Comparison of ENCODE assay signal across 31 cellular contexts in the genomic region with DNA sequence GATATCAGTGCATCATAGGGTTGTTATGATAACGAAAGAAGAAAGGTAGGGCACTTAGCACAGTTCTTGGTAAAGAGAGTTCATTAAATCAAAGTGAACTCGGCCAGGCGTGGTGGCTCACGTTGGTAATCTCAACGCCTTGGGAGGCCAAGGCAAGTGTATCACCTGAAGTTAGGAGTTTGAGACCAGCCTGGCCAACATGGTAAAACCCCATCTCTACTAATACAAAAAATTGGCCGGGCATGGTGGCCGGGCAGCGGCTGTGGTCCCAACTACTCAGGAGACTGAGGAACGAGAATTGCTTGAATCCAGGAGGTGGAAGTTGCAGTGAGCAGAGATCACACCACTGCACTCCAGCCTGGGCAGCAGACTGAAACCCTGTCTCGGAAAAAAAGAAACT. TPM values are rescaled to one million over a fixed set of nuclear protein-coding genes. Genes with fewer than 3 reads are reported as not detected.
DNase-seq lines count a peak whose midpoint lies in the region; ATAC-seq and TF ChIP-seq lines count a peak whose summit lies in the region.
"Had no signal": no experiment of that assay in that cellular context is flagged by ENCODE, and none has a peak within 500 bp of the region (broad histone marks: within the 10 kb centered on the region; RNA-seq: fewer than 3 reads in every experiment).

No MANE protein-coding gene starts in this region.

- peaks cover 42% of the 10 kb centered on the region for H3K36me3 Mint-ChIP-seq in activated CD4-positive, alpha-beta memory T cell treated with anti-CD3 and anti-CD28 coated beads for 36 hours
- H3K36me3 Mint-ChIP-seq in activated CD4-positive, alpha-beta memory T cell treated with anti-CD3 and anti-CD28 coated beads, Interleukin-2, amount 10 ng/mL, durations not matched to agents 7 days and 5 days (ENCODE audit: low read depth) = peaks cover 74% of the 10 kb centered on the region
- H3K36me3 Mint-ChIP-seq in GM23338 (ENCODE audit: low read depth) (peaks cover 79% of the 10 kb centered on the region), osteocyte (ENCODE audit: unreplicated experiment) (peaks cover 17% of the 10 kb centered on the region)
- peaks cover 60% of the 10 kb centered on the region for H3K36me3 Mint-ChIP-seq in central memory CD8-positive, alpha-beta T cell (ENCODE audit: insufficient read depth)

- no peak overlapping the region for H3K4me3 Mint-ChIP-seq in activated CD4-positive, alpha-beta memory T cell treated with anti-CD3 and anti-CD28 coated beads for 36 hours
- H3K4me3 Mint-ChIP-seq in activated CD4-positive, alpha-beta memory T cell treated with anti-CD3 and anti-CD28 coated beads, Interleukin-2, amount 10 ng/mL, durations not matched to agents 7 days and 5 days = no peak overlapping the region
- no peak overlapping the region for H3K4me3 Mint-ChIP-seq in GM23338
- H3K4me3 Mint-ChIP-seq in central memory CD8-positive, alpha-beta T cell = peak overlapping the region; percentile 18
- no peak overlapping the region for H3K4me3 Mint-ChIP-seq in osteocyte (ENCODE audit: unreplicated experiment)

- no peak overlapping the region for H3K4me2 ChIP-seq in GM23338
- H3K4me2 ChIP-seq: A549 had no signal

- peak overlapping the region; percentile 38 for H3K27ac Mint-ChIP-seq in activated CD4-positive, alpha-beta memory T cell treated with anti-CD3 and anti-CD28 coated beads for 36 hours
- H3K27ac Mint-ChIP-seq in activated CD4-positive, alpha-beta memory T cell treated with anti-CD3 and anti-CD28 coated beads, Interleukin-2, amount 10 ng/mL, durations not matched to agents 7 days and 5 days = no peak overlapping the region
- H3K27ac Mint-ChIP-seq in GM23338 = no peak overlapping the region; the same call in 1 of the 2 replicates
- H3K27ac Mint-ChIP-seq in central memory CD8-positive, alpha-beta T cell (ENCODE audit: low read depth) = peak overlapping the region; percentile 51
- H3K27ac Mint-ChIP-seq in osteocyte (ENCODE audit: unreplicated experiment) = no peak overlapping the region

- H3K9me3 ChIP-seq in left lung = no peaks in the 10 kb centered on the region
- H3K9me3 ChIP-seq: A549, adrenal gland, body of pancreas, esophagus muscularis mucosa, Peyer's patch had no signal

- H4K20me1 ChIP-seq in GM23338 (replicated peaks; ENCODE audit: insufficient read depth) = peaks cover 84% of the 10 kb centered on the region

- no peaks in the 10 kb centered on the region for H3K9me2 ChIP-seq in GM23338 (ENCODE audit: insufficient read depth)

- peaks cover 51% of the 10 kb centered on the region for H3K4me1 Mint-ChIP-seq in activated CD4-positive, alpha-beta memory T cell treated with anti-CD3 and anti-CD28 coated beads for 36 hours (ENCODE audit: low read depth)
- peaks cover 46% of the 10 kb centered on the region for H3K4me1 Mint-ChIP-seq in activated CD4-positive, alpha-beta memory T cell treated with anti-CD3 and anti-CD28 coated beads, Interleukin-2, amount 10 ng/mL, durations not matched to agents 7 days and 5 days
- peaks cover 4% of the 10 kb centered on the region for H3K4me1 Mint-ChIP-seq in GM23338
- peaks cover 59% of the 10 kb centered on the region for H3K4me1 Mint-ChIP-seq in central memory CD8-positive, alpha-beta T cell
- peaks cover 8% of the 10 kb centered on the region for H3K4me1 Mint-ChIP-seq in osteocyte (ENCODE audit: unreplicated experiment)

- ATAC-seq in GM23338 (no peak), left lung (no peak)
- no peak for ATAC-seq in central memory CD8-positive, alpha-beta T cell (replicated peaks; ENCODE audit: extremely low read depth, poor library complexity, severe bottlenecking)
- ATAC-seq: A549, body of pancreas had no signal

- H3K27me3 ChIP-seq in GM23338 (ENCODE audit: insufficient read depth) = no peaks in the 10 kb centered on the region
- H3K27me3 ChIP-seq in left lung = no peaks in the 10 kb centered on the region
- H3K27me3 ChIP-seq: adrenal gland, body of pancreas, esophagus muscularis mucosa, Peyer's patch had no signal

- no peaks in the 10 kb centered on the region for H3K9me3 Mint-ChIP-seq in activated CD4-positive, alpha-beta memory T cell treated with anti-CD3 and anti-CD28 coated beads for 36 hours
- no peaks in the 10 kb centered on the region for H3K9me3 Mint-ChIP-seq in activated CD4-positive, alpha-beta memory T cell treated with anti-CD3 and anti-CD28 coated beads, Interleukin-2, amount 10 ng/mL, durations not matched to agents 7 days and 5 days
- H3K9me3 Mint-ChIP-seq in GM23338 (no peaks in the 10 kb centered on the region), osteocyte (ENCODE audit: unreplicated experiment) (no peaks in the 10 kb centered on the region)
- H3K9me3 Mint-ChIP-seq in central memory CD8-positive, alpha-beta T cell = no peaks in the 10 kb centered on the region
- H3K9me3 Mint-ChIP-seq: CD4-positive, alpha-beta memory T cell had no signal

- POLR2A ChIA-PET in activated CD4-positive, alpha-beta memory T cell treated with anti-CD3 and anti-CD28 coated beads for 36 hours (lab: Charles Lee) = no interaction called here
- POLR2A ChIA-PET in activated CD4-positive, alpha-beta memory T cell treated with anti-CD3 and anti-CD28 coated beads, Interleukin-2, amount 10 ng/mL, durations not matched to agents 7 days and 5 days (lab: Charles Lee) = no interaction called here

- no peaks in the 10 kb centered on the region for H3F3A ChIP-seq in GM23338 (replicated peaks; ENCODE audit: low read depth)

- CTCF ChIA-PET in activated CD4-positive, alpha-beta memory T cell treated with anti-CD3 and anti-CD28 coated beads for 36 hours (lab: Charles Lee) = no interaction called here
- CTCF ChIA-PET in activated CD4-positive, alpha-beta memory T cell treated with anti-CD3 and anti-CD28 coated beads, Interleukin-2, amount 10 ng/mL, durations not matched to agents 7 days and 5 days (lab: Charles Lee) = no interaction called here

- no peaks in the 10 kb centered on the region for H3K4me1 ChIP-seq in GM23338 (ENCODE audit: insufficient read depth)
- peaks cover 0 to 33% of the 10 kb centered on the region in 2 donors for H3K4me1 ChIP-seq in left lung
- H3K4me1 ChIP-seq: A549, body of pancreas had no signal

- H2AFZ ChIP-seq in GM23338 = no peak overlapping the region

- no peak overlapping the region for H3K4me3 ChIP-seq in GM23338
- H3K4me3 ChIP-seq in left lung = no peak overlapping the region
- H3K4me3 ChIP-seq: A549, adrenal gland, body of pancreas, esophagus muscularis mucosa, Peyer's patch, skin epidermis had no signal

- intact Hi-C loops in activated CD4-positive, alpha-beta memory T cell treated with anti-CD3 and anti-CD28 coated beads for 36 hours (cut with micrococcal nuclease) = no loop called here
- intact Hi-C loops in left lung (cut with DNase I) = no loop called here

- no peak for DNase-seq in activated CD4-positive, alpha-beta memory T cell treated with anti-CD3 and anti-CD28 coated beads for 36 hours
- no peak for DNase-seq in activated CD4-positive, alpha-beta memory T cell treated with anti-CD3 and anti-CD28 coated beads, Interleukin-2, amount 10 ng/mL, durations not matched to agents 7 days and 5 days
- DNase-seq in GM23338 (ENCODE audit: low spot score) (no peak), osteocyte (ENCODE audit: extremely low spot score, unreplicated experiment) (peak; percentile 48), NCI-H187 (lab: John Stamatoyannopoulos, UW) (no peak), NCI-H1417 treated with DMSO at 0.1 percent for 48 hours (lab: John Stamatoyannopoulos, UW) (no peak), left lung (no peak)
- DNase-seq in central memory CD8-positive, alpha-beta T cell (ENCODE audit: low spot score in 2 of 2) = no peak
- DNase-seq: activated CD4-positive, alpha-beta T cell treated with anti-CD3 and anti-CD28 coated beads, Interleukin-2, amount 50 U/mL, for 48 hours; activated effector memory CD4-positive, alpha-beta T cell treated with anti-CD3 and anti-CD28 coated beads, Interleukin-2, amount 50 U/mL, for 16 hours; activated T-cell treated with anti-CD3 and anti-CD28 coated beads for 4 hours; AML-193; body of pancreas; dermis blood vessel endothelial cell; foreskin fibroblast; Karpas-422; NCI-H1436; NCI-H2081 treated with DMSO at 0.1 percent for 48 hours; NCI-H2227 treated with DMSO at 0.1 percent for 48 hours; NCI-H526 treated with DMSO at 0.1 percent for 48 hours; occipital lobe; Peyer's patch; SIG-M5; stimulated activated naive CD4-positive, alpha-beta T cell; T1000; WERI-Rb-1 had no signal

- H3K79me2 ChIP-seq in GM23338 (replicated peaks; ENCODE audit: insufficient read depth) = peaks cover 100% of the 10 kb centered on the region

- TF ChIP-seq CTCF in GM23338 (conservative IDR thresholded peaks at IDR 0.05; ENCODE audit: low read depth in 2 of 2) (no peak), osteocyte (IDR thresholded peaks at IDR 0.05) (no peak), left lung (IDR thresholded peaks at IDR 0.05) (no peak)

- no peaks in the 10 kb centered on the region for H3K27me3 Mint-ChIP-seq in activated CD4-positive, alpha-beta memory T cell treated with anti-CD3 and anti-CD28 coated beads for 36 hours
- no peaks in the 10 kb centered on the region for H3K27me3 Mint-ChIP-seq in activated CD4-positive, alpha-beta memory T cell treated with anti-CD3 and anti-CD28 coated beads, Interleukin-2, amount 10 ng/mL, durations not matched to agents 7 days and 5 days
- H3K27me3 Mint-ChIP-seq in GM23338 (ENCODE audit: insufficient read depth, low read depth, poor library complexity) = peaks cover 10% of the 10 kb centered on the region
- no peaks in the 10 kb centered on the region for H3K27me3 Mint-ChIP-seq in central memory CD8-positive, alpha-beta T cell
- no peaks in the 10 kb centered on the region for H3K27me3 Mint-ChIP-seq in osteocyte (ENCODE audit: unreplicated experiment)
- H3K27me3 Mint-ChIP-seq: CD4-positive, alpha-beta memory T cell had no signal

- H3K36me3 ChIP-seq in GM23338 (ENCODE audit: insufficient read depth) = peaks cover 18% of the 10 kb centered on the region
- peaks cover 0 to 59% of the 10 kb centered on the region in 2 donors for H3K36me3 ChIP-seq in left lung

- H3K27ac ChIP-seq in GM23338 (ENCODE audit: low read depth) (peak overlapping the region; percentile 18; the same call in 1 of the 2 replicates), left lung (no peak overlapping the region)
- H3K27ac ChIP-seq: A549, adrenal gland, body of pancreas, esophagus muscularis mucosa, Peyer's patch, skin epidermis, WERI-Rb-1 had no signal

TF ChIP-seq in GM23338, 12 proteins besides CTCF, POLR2A, EP300 and RAD21:
- TF ChIP-seq ZNF114 (CRISPR knock-in tag; IDR thresholded peaks at IDR 0.05) (no peak), EZH2 (IDR thresholded peaks at IDR 0.05; ENCODE audit: low read depth, unreplicated experiment) (no peak)

RNA-seq across cellular contexts. Expression of a gene that starts 19.1 kb away (rescaled TPM):
- total RNA-seq in activated CD4-positive, alpha-beta memory T cell treated with anti-CD3 and anti-CD28 coated beads for 36 hours = 10 to 100 TPM; 55.9 to 56.6 TPM
- 10 to 100 TPM; 66.6 to 69.4 TPM for total RNA-seq in activated CD4-positive, alpha-beta memory T cell treated with anti-CD3 and anti-CD28 coated beads, Interleukin-2, amount 10 ng/mL, durations not matched to agents 7 days and 5 days
- 71.6 and 80.2 TPM in 2 replicates for total RNA-seq in GM23338 (2014; rRNA removed; shearing (Covaris generic))
- 38.2 and 38.3 TPM in 2 replicates for polyA plus RNA-seq in GM23338 (2016; fragmentation: Nextera tagmentation; extraction: Ambion mirVana)
- total RNA-seq in osteocyte (59.4 and 62.8 TPM in 2 replicates), left lung (10 to 100 TPM; 34.8 to 40.3 TPM)

Comparison
In these comparisons a context has a peak if more than half of its experiments do, and no peak if none do; other contexts are left out.
1. H3K27ac Mint-ChIP-seq: peak in activated CD4-positive, alpha-beta memory T cell treated with anti-CD3 and anti-CD28 coated beads for 36 hours (single experiment) and central memory CD8-positive, alpha-beta T cell (single experiment); none in activated CD4-positive, alpha-beta memory T cell treated with anti-CD3 and anti-CD28 coated beads, Interleukin-2, amount 10 ng/mL, durations not matched to agents 7 days and 5 days (single experiment), GM23338 (single experiment) and osteocyte (single experiment).